ENCODE assay signal across 18 cellular contexts in genomic region chr2:62291517-62292137, GRCh38.
DNase-seq lines count a peak whose midpoint lies in the region; TF ChIP-seq lines count a peak whose summit lies in the region.
"Had no signal": no experiment of that assay in that cellular context is flagged by ENCODE, and none has a peak within 500 bp of the region (broad histone marks: within the 10 kb centered on the region; RNA-seq: fewer than 3 reads in every experiment).

No MANE protein-coding gene starts in this region.

- no peaks in the 10 kb centered on the region for H4K20me1 ChIP-seq in BLaER1

- 68 to 74% methylated on average over 7 of the region's 7 CpGs for WGBS in esophagus squamous epithelium, 2 donors

- peak overlapping the region; percentile 97 for H3K4me2 ChIP-seq in BLaER1
- peak overlapping the region; percentile 66 for H3K4me2 ChIP-seq in parathyroid adenoma (ENCODE audit: low read length)

- DNase-seq in OCI-M1 (lab: John Stamatoyannopoulos, UW) = peak; percentile 7
- DNase-seq in esophagus squamous epithelium (lab: John Stamatoyannopoulos, UW) = no peak
- DNase-seq in coronary artery (ENCODE audit: low spot score) = no peak
- DNase-seq in stimulated activated CD4-positive, alpha-beta T cell treated with anti-CD3 and anti-CD28 coated beads, Interleukin-2, amount 100 ng/mL, for 24 hours = no peak
- DNase-seq in BE2C = no peak
- no peak for DNase-seq in pons (ENCODE audit: low spot score)
- DNase-seq: activated CD4-positive, alpha-beta T cell treated with anti-CD3 and anti-CD28 coated beads, Interleukin-2, amount 10 ng/mL, durations not matched to agents 7 days and 5 days; activated naive CD4-positive, alpha-beta T cell treated with anti-CD3 and anti-CD28 coated beads, Interleukin-2, amount 10 ng/mL, durations not matched to agents 7 days and 5 days; amniotic stem cell; C1 segment of cervical spinal cord; dermis blood vessel endothelial cell; glutamatergic neuron; NCI-H446 treated with DMSO at 0.1 percent for 48 hours; stimulated activated CD8-positive, alpha-beta memory T cell treated with anti-CD3 and anti-CD28 coated beads, Interleukin-4, amount 100 ng/mL, for 48 hours had no signal

- peak overlapping the region; percentile 87 for H3K27ac ChIP-seq in BLaER1
- H3K27ac ChIP-seq in esophagus squamous epithelium = peak overlapping the region in 3 of 4 donors; percentile 82 to 89 (median 88)
- peak overlapping the region; percentile 91 for H3K27ac ChIP-seq in parathyroid adenoma
- H3K27ac ChIP-seq in coronary artery = no peak overlapping the region
- H3K27ac ChIP-seq: cardiac muscle cell, ovary had no signal

- H3K4me3 ChIP-seq in BLaER1 (no peak overlapping the region; the same call in 1 of the 2 replicates), esophagus squamous epithelium (no peak overlapping the region), parathyroid adenoma (ENCODE audit: low read depth, low read length) (peak overlapping the region; percentile 35), coronary artery (no peak overlapping the region), BE2C (ENCODE audit: low read depth, low read length) (no peak overlapping the region)
- H3K4me3 ChIP-seq: cardiac muscle cell, ovary had no signal

- TF ChIP-seq POLR2A in esophagus squamous epithelium (IDR thresholded peaks at IDR 0.05) = no peak

- TF ChIP-seq CTCF in esophagus squamous epithelium (IDR thresholded peaks at IDR 0.05) (no peak), parathyroid adenoma (IDR thresholded peaks at IDR 0.05) (no peak), coronary artery (IDR thresholded peaks at IDR 0.05) (no peak), BE2C (IDR thresholded peaks at IDR 0.05; ENCODE audit: low read depth, low read length) (no peak)

- H3K4me1 ChIP-seq in BLaER1 (peaks cover 79% of the 10 kb centered on the region), esophagus squamous epithelium (peaks cover 14 to 56% (median 33%) of the 10 kb centered on the region in 3 donors), parathyroid adenoma (peaks cover 32% of the 10 kb centered on the region), BE2C (peaks cover 3% of the 10 kb centered on the region)

- intact Hi-C loops in esophagus squamous epithelium (cut with DNase I) = no loop called here

- H3K27me3 ChIP-seq in BLaER1 (no peaks in the 10 kb centered on the region), esophagus squamous epithelium (no peaks in the 10 kb centered on the region), parathyroid adenoma (ENCODE audit: control insufficient read depth, insufficient read depth, low read length) (no peaks in the 10 kb centered on the region), BE2C (no peaks in the 10 kb centered on the region)
- H3K27me3 ChIP-seq: cardiac muscle cell, ovary had no signal

- no peaks in the 10 kb centered on the region for H3K36me3 ChIP-seq in BLaER1
- H3K36me3 ChIP-seq in esophagus squamous epithelium = no peaks in the 10 kb centered on the region
- H3K36me3 ChIP-seq in parathyroid adenoma (ENCODE audit: control insufficient read depth, insufficient read depth, low read length) = no peaks in the 10 kb centered on the region
- no peaks in the 10 kb centered on the region for H3K36me3 ChIP-seq in BE2C
- H3K36me3 ChIP-seq: cardiac muscle cell, ovary had no signal

- H2AFZ ChIP-seq in parathyroid adenoma = peak overlapping the region; percentile 75

- H3K9ac ChIP-seq in BLaER1 = peak overlapping the region; percentile 74; the same call in 1 of the 2 replicates
- H3K9ac ChIP-seq in parathyroid adenoma = no peak overlapping the region

- H3K9me3 ChIP-seq in BLaER1 = peaks cover 5% of the 10 kb centered on the region; the same call in 1 of the 2 replicates
- H3K9me3 ChIP-seq in esophagus squamous epithelium = no peaks in the 10 kb centered on the region
- no peaks in the 10 kb centered on the region for H3K9me3 ChIP-seq in parathyroid adenoma (ENCODE audit: control insufficient read depth, low read length)
- no peaks in the 10 kb centered on the region for H3K9me3 ChIP-seq in BE2C
- H3K9me3 ChIP-seq: ovary had no signal

- H3K79me2 ChIP-seq in parathyroid adenoma = no peaks in the 10 kb centered on the region

Comparison
In these comparisons a context has a peak if more than half of its experiments do, and no peak if none do; other contexts are left out.
1. H3K27ac ChIP-seq: peak in BLaER1 (single experiment), esophagus squamous epithelium (3 of 4) and parathyroid adenoma (single experiment); none in coronary artery (0 of 2).